Comparison of ENCODE assay signal across 15 cellular contexts in genomic region chr13:94959616-94960015, GRCh38.
DNase-seq lines count a peak whose midpoint lies in the region; TF ChIP-seq lines count a peak whose summit lies in the region.
"Had no signal": no experiment of that assay in that cellular context is flagged by ENCODE, and none has a peak within 500 bp of the region (broad histone marks: within the 10 kb centered on the region; RNA-seq: fewer than 3 reads in every experiment).

No MANE protein-coding gene starts in this region.

- H3K27ac ChIP-seq in coronary artery: no peak overlapping the region
- H3K27ac ChIP-seq: A549 had no signal

- no peaks in the 10 kb centered on the region for H3K36me3 Mint-ChIP-seq in brain
- H3K36me3 Mint-ChIP-seq in activated CD4-positive, alpha-beta T cell treated with anti-CD3 and anti-CD28 coated beads, Interleukin-2, amount 10 ng/mL, durations not matched to agents 24 days and 14 days (ENCODE audit: low read depth): no peaks in the 10 kb centered on the region
- H3K36me3 Mint-ChIP-seq: CD14-positive monocyte; CD8-positive, alpha-beta T cell had no signal

- intact Hi-C loops in head of caudate nucleus (cut with DNase I): no loop called here
- intact Hi-C loops in activated CD4-positive, alpha-beta T cell treated with anti-CD3 and anti-CD28 coated beads, Interleukin-2, amount 10 ng/mL, durations not matched to agents 24 days and 14 days (cut with micrococcal nuclease): no loop called here

- peak overlapping the region in 4 of 5 experiments; percentile 44 to 94 (median 62) for H3K27ac Mint-ChIP-seq in brain
- H3K27ac Mint-ChIP-seq in activated CD4-positive, alpha-beta T cell treated with anti-CD3 and anti-CD28 coated beads, Interleukin-2, amount 10 ng/mL, durations not matched to agents 24 days and 14 days: no peak overlapping the region
- H3K27ac Mint-ChIP-seq: CD14-positive monocyte; CD8-positive, alpha-beta T cell had no signal

- H3K9me3 Mint-ChIP-seq in brain: peaks cover 0 to 11% (median 3%) of the 10 kb centered on the region in 5 experiments
- no peaks in the 10 kb centered on the region for H3K9me3 Mint-ChIP-seq in activated CD4-positive, alpha-beta T cell treated with anti-CD3 and anti-CD28 coated beads, Interleukin-2, amount 10 ng/mL, durations not matched to agents 24 days and 14 days
- H3K9me3 Mint-ChIP-seq: CD8-positive, alpha-beta T cell had no signal

- peak overlapping the region in 3 of 5 experiments; percentile 6 to 75 (median 27) for H3K4me3 Mint-ChIP-seq in brain
- no peak overlapping the region for H3K4me3 Mint-ChIP-seq in activated CD4-positive, alpha-beta T cell treated with anti-CD3 and anti-CD28 coated beads, Interleukin-2, amount 10 ng/mL, durations not matched to agents 24 days and 14 days
- H3K4me3 Mint-ChIP-seq: CD14-positive monocyte; CD8-positive, alpha-beta T cell had no signal

- H3K27me3 ChIP-seq in neuron (ENCODE audit: insufficient read depth, low read length): no peaks in the 10 kb centered on the region

- peaks cover 24% of the 10 kb centered on the region for H3K4me1 ChIP-seq in neuron (ENCODE audit: insufficient read depth, low read length)
- H3K4me1 ChIP-seq: A549, HAP-1 had no signal

- peak overlapping the region; percentile 28 for H2AFZ ChIP-seq in neuron (ENCODE audit: low read depth, low read length)

- no peaks in the 10 kb centered on the region for H3K36me3 ChIP-seq in neuron (ENCODE audit: insufficient read depth, low read length)
- H3K36me3 ChIP-seq: HAP-1 had no signal

- H3K4me1 Mint-ChIP-seq in brain: peaks cover 31% of the 10 kb centered on the region
- no peaks in the 10 kb centered on the region for H3K4me1 Mint-ChIP-seq in activated CD4-positive, alpha-beta T cell treated with anti-CD3 and anti-CD28 coated beads, Interleukin-2, amount 10 ng/mL, durations not matched to agents 24 days and 14 days
- H3K4me1 Mint-ChIP-seq: CD14-positive monocyte had no signal

- H3K4me3 ChIP-seq in neuron (ENCODE audit: low read length) (no peak overlapping the region), coronary artery (no peak overlapping the region)
- H3K4me3 ChIP-seq: A549, HAP-1 had no signal

- H3K27me3 Mint-ChIP-seq in brain: peaks cover 7% of the 10 kb centered on the region
- peaks cover 20% of the 10 kb centered on the region for H3K27me3 Mint-ChIP-seq in activated CD4-positive, alpha-beta T cell treated with anti-CD3 and anti-CD28 coated beads, Interleukin-2, amount 10 ng/mL, durations not matched to agents 24 days and 14 days

- TF ChIP-seq CTCF in brain (conservative IDR thresholded peaks at IDR 0.05) (no peak), coronary artery (IDR thresholded peaks at IDR 0.05) (no peak)

- no peaks in the 10 kb centered on the region for H3K9me3 ChIP-seq in neuron (ENCODE audit: low read length)
- H3K9me3 ChIP-seq: A549, HAP-1 had no signal

- DNase-seq in head of caudate nucleus (peak in 38 of 42 donors; percentile 6 to 87 (median 48)), NCI-H510A (lab: John Stamatoyannopoulos, UW) (no peak), T-helper 2 cell (no peak), coronary artery (ENCODE audit: low spot score) (no peak)
- DNase-seq in activated CD4-positive, alpha-beta T cell treated with anti-CD3 and anti-CD28 coated beads, Interleukin-2, amount 10 ng/mL, durations not matched to agents 24 days and 14 days: no peak
- DNase-seq: CD8-positive, alpha-beta T cell; COR-L47; DND-41; GDM1; GOT3 had no signal

Comparison
In these comparisons a context has a peak if more than half of its experiments do, and no peak if none do; other contexts are left out.
1. DNase-seq: peak in head of caudate nucleus (38 of 42); none in NCI-H510A (single experiment), T-helper 2 cell (0 of 5), activated CD4-positive, alpha-beta T cell treated with anti-CD3 and anti-CD28 coated beads, Interleukin-2, amount 10 ng/mL, durations not matched to agents 24 days and 14 days (single experiment) and coronary artery (single experiment).